ENCODE assay signal across 17 cellular contexts in genomic region chr6:17159240-17159639, GRCh38. TPM values are rescaled to one million over a fixed set of nuclear protein-coding genes. Genes with fewer than 3 reads are reported as not detected.
"Had no signal": no experiment of that assay in that cellular context is flagged by ENCODE, and none has a peak within 500 bp of the region (broad histone marks: within the 10 kb centered on the region; RNA-seq: fewer than 3 reads in every experiment).

No MANE protein-coding gene starts in this region.

- H3K36me3 ChIP-seq: ascending aorta, gastroesophageal sphincter, heart right ventricle, left ventricle myocardium inferior, sigmoid colon had no signal

- H3K27me3 ChIP-seq: ascending aorta, gastroesophageal sphincter, sigmoid colon had no signal

- H3K27ac ChIP-seq: ascending aorta, gastroesophageal sphincter, heart right ventricle, left ventricle myocardium inferior, sigmoid colon had no signal

- H3K9me3 ChIP-seq: ascending aorta, gastroesophageal sphincter, heart right ventricle, left ventricle myocardium inferior, sigmoid colon had no signal

- H3K4me3 ChIP-seq: ascending aorta, gastroesophageal sphincter, heart right ventricle, left ventricle myocardium inferior, sigmoid colon had no signal

- FAIRE-seq: bronchial epithelial cell, islet of Langerhans, urothelium cell line had no signal

- DNase-seq: activated CD4-positive, CD25-positive, alpha-beta regulatory T cell treated with anti-CD3 and anti-CD28 coated beads, Interleukin-2, amount 50 U/mL, for 72 hours; activated naive CD4-positive, alpha-beta T cell treated with Interleukin-2 at 50 U/mL for 16 hours; activated T-cell treated with anti-CD3 and anti-CD28 coated beads for 4 hours; dermis blood vessel endothelial cell; effector memory CD8-positive, alpha-beta T cell; heart right ventricle; left ventricle myocardium inferior; sigmoid colon had no signal

- ATAC-seq: activated T-helper 17 cell treated with anti-CD3 and anti-CD28 coated beads, Interleukin-2, amount 50 U/mL, for 72 hours; effector memory CD8-positive, alpha-beta T cell; gastroesophageal sphincter; heart right ventricle; stimulated activated effector memory CD8-positive, alpha-beta T cell treated with anti-CD3 and anti-CD28 coated beads, Interleukin-12 subunit alpha, Interleukin-12 subunit beta, amount 100 ng/mL, for 72 hours had no signal

- H3K4me1 ChIP-seq: ascending aorta, gastroesophageal sphincter, heart right ventricle, left ventricle myocardium inferior, sigmoid colon had no signal

RNA-seq across cellular contexts. Expression of gene STMND1, which starts 57.4 kb away (rescaled TPM):
- total RNA-seq: ascending aorta, bronchial epithelial cell, dermis blood vessel endothelial cell, gastroesophageal sphincter, heart right ventricle, left ventricle myocardium inferior, omental fat pad, pulmonary artery endothelial cell had no signal
- polyA plus RNA-seq: heart right ventricle had no signal
